Comparison of ENCODE assay signal across 11 cellular contexts in genomic region chr19:46958542-46958941, GRCh38.
DNase-seq lines count a peak whose midpoint lies in the region; ATAC-seq and TF ChIP-seq lines count a peak whose summit lies in the region.
"Had no signal": no experiment of that assay in that cellular context is flagged by ENCODE, and none has a peak within 500 bp of the region (broad histone marks: within the 10 kb centered on the region; RNA-seq: fewer than 3 reads in every experiment).

No MANE protein-coding gene starts in this region.

- no peak overlapping the region for H2BK12ac ChIP-seq in trophoblast cell (ENCODE audit: low read length)

- no peak overlapping the region for H3K4me3 ChIP-seq in KMS-11 (IDR thresholded peaks at IDR 0.05; ENCODE audit: insufficient read depth, low read depth, low read length)
- no peak overlapping the region for H3K4me3 ChIP-seq in trophoblast cell (ENCODE audit: low read depth, low read length)
- H3K4me3 ChIP-seq: ovary had no signal

- H4K91ac ChIP-seq in trophoblast cell (ENCODE audit: low read depth, low read length): no peak overlapping the region

- ATAC-seq in foreskin keratinocyte: no peak
- ATAC-seq: Right ventricle myocardium inferior had no signal

- no peaks in the 10 kb centered on the region for H4K20me1 ChIP-seq in KMS-11 (ENCODE audit: insufficient read depth)

- H3K23ac ChIP-seq in trophoblast cell (ENCODE audit: low read length): no peak overlapping the region

- H2BK120ac ChIP-seq in trophoblast cell (ENCODE audit: insufficient read depth, low read length, poor library complexity): no peak overlapping the region

- no peak overlapping the region for H2BK5ac ChIP-seq in trophoblast cell (ENCODE audit: low read depth, low read length, poor library complexity)

- H3K36me3 ChIP-seq in KMS-11 (ENCODE audit: insufficient read depth): no peaks in the 10 kb centered on the region; the same call in 1 of the 2 replicates
- H3K36me3 ChIP-seq in trophoblast cell (ENCODE audit: control insufficient read depth in 1 of 2, insufficient read depth in 2 of 2, low read length in 2 of 2): no peaks in the 10 kb centered on the region
- H3K36me3 ChIP-seq: ovary had no signal

- H3K27me3 ChIP-seq in KMS-11 (ENCODE audit: insufficient read depth, low read depth): no peaks in the 10 kb centered on the region
- H3K27me3 ChIP-seq in trophoblast cell (ENCODE audit: insufficient read depth, low read length): no peaks in the 10 kb centered on the region
- no peaks in the 10 kb centered on the region for H3K27me3 ChIP-seq in foreskin keratinocyte
- H3K27me3 ChIP-seq: ovary had no signal

- peak; percentile 32 for DNase-seq in DMS 273 (lab: John Stamatoyannopoulos, UW; ENCODE audit: unreplicated experiment)
- DNase-seq in DMS 273 treated with DMSO at 0.1 percent for 48 hours (lab: John Stamatoyannopoulos, UW): no peak
- DNase-seq in brain pericyte (ENCODE audit: low read depth, low spot score): peak; percentile 87
- peak; percentile 15 to 17 for DNase-seq in trophoblast cell
- DNase-seq in ACHN: no peak
- no peak for DNase-seq in foreskin keratinocyte
- DNase-seq in NCI-H2171 treated with DMSO at 0.1 percent for 48 hours (lab: John Stamatoyannopoulos, UW): no peak
- DNase-seq: ovary had no signal

- H3K9me3 ChIP-seq in trophoblast cell (ENCODE audit: insufficient read depth, low read depth, low read length): peaks cover 2% of the 10 kb centered on the region
- H3K9me3 ChIP-seq: ovary had no signal

- in situ Hi-C loops in ACHN (cut with HindIII; ENCODE audit: low pct_ligation_motif_present, low pct_unique_long_range_greater_than_20kb, low sequenced_read_pairs): no loop called here

- peaks cover 88% of the 10 kb centered on the region for H3K4me1 ChIP-seq in KMS-11 (ENCODE audit: low read depth, poor library complexity, severe bottlenecking)
- peaks cover 4 to 11% of the 10 kb centered on the region in 2 experiments for H3K4me1 ChIP-seq in trophoblast cell (ENCODE audit: control insufficient read depth in 1 of 2, insufficient read depth in 2 of 2, low read length in 2 of 2)
- peaks cover 6% of the 10 kb centered on the region for H3K4me1 ChIP-seq in foreskin keratinocyte

- H3K79me2 ChIP-seq in KMS-11 (ENCODE audit: insufficient read depth, low read depth): peaks cover 38% of the 10 kb centered on the region; the same call in 1 of the 2 replicates
- H3K79me2 ChIP-seq in trophoblast cell (ENCODE audit: control insufficient read depth, insufficient read depth, low read length, poor library complexity): no peaks in the 10 kb centered on the region

- H4K8ac ChIP-seq in trophoblast cell (ENCODE audit: low read depth, low read length): no peak overlapping the region

- no peak overlapping the region for H3K14ac ChIP-seq in trophoblast cell (ENCODE audit: low read length)

- no peak overlapping the region for H4K12ac ChIP-seq in trophoblast cell (ENCODE audit: low read depth, low read length)

- H3K27ac ChIP-seq in KMS-11 (peak overlapping the region; percentile 31; the same call in 1 of the 2 replicates), trophoblast cell (ENCODE audit: low read depth, low read length) (no peak overlapping the region), foreskin keratinocyte (no peak overlapping the region)
- H3K27ac ChIP-seq: 22Rv1, ovary had no signal

- no peaks in the 10 kb centered on the region for H3K79me1 ChIP-seq in trophoblast cell (ENCODE audit: low read length)

- TF ChIP-seq CTCF in KMS-11 (conservative IDR thresholded peaks at IDR 0.05; ENCODE audit: low read depth, low read length): no peak
- no peak for TF ChIP-seq CTCF in foreskin keratinocyte (conservative IDR thresholded peaks at IDR 0.05)

- H3K4ac ChIP-seq in trophoblast cell (ENCODE audit: low read depth, low read length): no peak overlapping the region

- no peak overlapping the region for H3K18ac ChIP-seq in trophoblast cell (ENCODE audit: low read length)

- no peak overlapping the region; the same call in 1 of the 2 replicates for H3K9ac ChIP-seq in KMS-11
- no peak overlapping the region for H3K9ac ChIP-seq in trophoblast cell (ENCODE audit: low read length)

- no CpG with 5 or more reads among the region's 6 CpGs for WGBS in trophoblast cell (ENCODE audit: extremely low coverage, insufficient coverage, insufficient read length)

- H2AFZ ChIP-seq in KMS-11 (ENCODE audit: low read depth) (no peak overlapping the region), trophoblast cell (ENCODE audit: insufficient read depth, low read length, poor library complexity) (no peak overlapping the region)

- H3K4me2 ChIP-seq in KMS-11 (peak overlapping the region; percentile 61), trophoblast cell (ENCODE audit: low read length) (no peak overlapping the region)

- no peak overlapping the region for H2AK5ac ChIP-seq in trophoblast cell (ENCODE audit: low read length)

Comparison
In these comparisons a context has a peak if more than half of its experiments do, and no peak if none do; other contexts are left out.
1. DNase-seq: peak in DMS 273 (single experiment), brain pericyte (single experiment) and trophoblast cell (2 of 2); none in DMS 273 treated with DMSO at 0.1 percent for 48 hours (single experiment), ACHN (single experiment), foreskin keratinocyte (0 of 2) and NCI-H2171 treated with DMSO at 0.1 percent for 48 hours (single experiment).